Comparison of ENCODE assay signal across 12 cellular contexts in the genomic region with DNA sequence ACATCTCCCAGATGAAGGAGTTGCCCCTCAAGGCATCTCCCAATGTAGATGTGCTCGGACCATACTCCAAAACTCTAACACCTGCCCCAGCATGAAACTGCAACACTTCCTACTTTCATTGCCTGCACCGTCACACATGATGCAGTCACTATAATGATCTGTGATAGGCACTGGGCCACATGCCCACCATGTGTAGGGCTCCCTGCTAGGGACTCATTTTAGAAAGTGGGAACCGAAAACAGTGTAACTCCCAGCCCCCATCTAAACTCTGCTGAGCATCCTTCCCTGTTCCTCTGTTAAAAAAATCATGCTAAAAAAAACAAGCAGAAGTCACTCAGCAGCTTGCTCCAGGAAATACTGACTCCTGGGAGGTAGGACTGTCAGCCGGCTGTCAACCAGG.
DNase-seq lines count a peak whose midpoint lies in the region; ATAC-seq and TF ChIP-seq lines count a peak whose summit lies in the region.
"Had no signal": no experiment of that assay in that cellular context is flagged by ENCODE, and none has a peak within 500 bp of the region (broad histone marks: within the 10 kb centered on the region; RNA-seq: fewer than 3 reads in every experiment).

No MANE protein-coding gene starts in this region.

- H3K27me3 Mint-ChIP-seq in natural killer cell (ENCODE audit: low read depth in 2 of 2): no peaks in the 10 kb centered on the region
- H3K27me3 Mint-ChIP-seq: CD4-positive, alpha-beta T cell had no signal

- H3K4me3 Mint-ChIP-seq in natural killer cell: no peak overlapping the region
- H3K4me3 Mint-ChIP-seq: CD4-positive, alpha-beta T cell had no signal

- H3K27me3 ChIP-seq in WERI-Rb-1 (ENCODE audit: insufficient read depth, low read depth, severe bottlenecking): peaks cover 11% of the 10 kb centered on the region

- intact Hi-C loops in natural killer cell (cut with micrococcal nuclease): no loop called here

- no peaks in the 10 kb centered on the region for H3K36me3 Mint-ChIP-seq in natural killer cell

- H3K27ac Mint-ChIP-seq in natural killer cell: no peak overlapping the region
- H3K27ac Mint-ChIP-seq: CD4-positive, alpha-beta T cell had no signal

- ATAC-seq in GM18511 (IDR thresholded peaks at IDR 0.05; ENCODE audit: unreplicated experiment) (peak; percentile 94), GM21737 (IDR thresholded peaks at IDR 0.05; ENCODE audit: unreplicated experiment) (peak; percentile 91), HG03520 (IDR thresholded peaks at IDR 0.05; ENCODE audit: unreplicated experiment) (peak; percentile 93), natural killer cell (no peak)

- no peaks in the 10 kb centered on the region for H3K36me3 ChIP-seq in WERI-Rb-1
- H3K36me3 ChIP-seq: thoracic aorta had no signal

- peak; percentile 25 for DNase-seq in islet precursor cell
- no peak for DNase-seq in activated naive CD4-positive, alpha-beta T cell (lab: John Stamatoyannopoulos, UW)
- no peak for DNase-seq in activated CD4-positive, CD25-positive, alpha-beta regulatory T cell (lab: John Stamatoyannopoulos, UW)
- DNase-seq in natural killer cell: no peak
- no peak for DNase-seq in WERI-Rb-1
- DNase-seq: CD4-positive, alpha-beta T cell; kidney glomerular epithelial cell; stimulated activated CD4-positive, alpha-beta T cell treated with anti-CD3 and anti-CD28 coated beads, Interleukin-4, amount 100 ng/mL, for 1 hour had no signal

- H3K4me1 Mint-ChIP-seq in natural killer cell: no peaks in the 10 kb centered on the region

- peaks cover 0 to 5% of the 10 kb centered on the region in 2 donors for H3K9me3 Mint-ChIP-seq in natural killer cell
- H3K9me3 Mint-ChIP-seq: CD4-positive, alpha-beta T cell had no signal

- H3K4me3 ChIP-seq in WERI-Rb-1 (ENCODE audit: low read depth, low read length): no peak overlapping the region
- H3K4me3 ChIP-seq: thoracic aorta had no signal

- no peak for TF ChIP-seq CTCF in natural killer cell (IDR thresholded peaks at IDR 0.05)
- no peak for TF ChIP-seq CTCF in WERI-Rb-1 (IDR thresholded peaks at IDR 0.05; ENCODE audit: low read depth, low read length)

- H3K27ac ChIP-seq in WERI-Rb-1: no peak overlapping the region
- H3K27ac ChIP-seq: thoracic aorta had no signal

- no peaks in the 10 kb centered on the region for H3K9me3 ChIP-seq in WERI-Rb-1 (ENCODE audit: severe bottlenecking)
- H3K9me3 ChIP-seq: thoracic aorta had no signal

Comparison
In these comparisons a context has a peak if more than half of its experiments do, and no peak if none do; other contexts are left out.
1. ATAC-seq: peak in GM18511 (single experiment), GM21737 (single experiment) and HG03520 (single experiment); none in natural killer cell (0 of 3).